ENCODE assay signal across 1 cellular context in the genomic region with DNA sequence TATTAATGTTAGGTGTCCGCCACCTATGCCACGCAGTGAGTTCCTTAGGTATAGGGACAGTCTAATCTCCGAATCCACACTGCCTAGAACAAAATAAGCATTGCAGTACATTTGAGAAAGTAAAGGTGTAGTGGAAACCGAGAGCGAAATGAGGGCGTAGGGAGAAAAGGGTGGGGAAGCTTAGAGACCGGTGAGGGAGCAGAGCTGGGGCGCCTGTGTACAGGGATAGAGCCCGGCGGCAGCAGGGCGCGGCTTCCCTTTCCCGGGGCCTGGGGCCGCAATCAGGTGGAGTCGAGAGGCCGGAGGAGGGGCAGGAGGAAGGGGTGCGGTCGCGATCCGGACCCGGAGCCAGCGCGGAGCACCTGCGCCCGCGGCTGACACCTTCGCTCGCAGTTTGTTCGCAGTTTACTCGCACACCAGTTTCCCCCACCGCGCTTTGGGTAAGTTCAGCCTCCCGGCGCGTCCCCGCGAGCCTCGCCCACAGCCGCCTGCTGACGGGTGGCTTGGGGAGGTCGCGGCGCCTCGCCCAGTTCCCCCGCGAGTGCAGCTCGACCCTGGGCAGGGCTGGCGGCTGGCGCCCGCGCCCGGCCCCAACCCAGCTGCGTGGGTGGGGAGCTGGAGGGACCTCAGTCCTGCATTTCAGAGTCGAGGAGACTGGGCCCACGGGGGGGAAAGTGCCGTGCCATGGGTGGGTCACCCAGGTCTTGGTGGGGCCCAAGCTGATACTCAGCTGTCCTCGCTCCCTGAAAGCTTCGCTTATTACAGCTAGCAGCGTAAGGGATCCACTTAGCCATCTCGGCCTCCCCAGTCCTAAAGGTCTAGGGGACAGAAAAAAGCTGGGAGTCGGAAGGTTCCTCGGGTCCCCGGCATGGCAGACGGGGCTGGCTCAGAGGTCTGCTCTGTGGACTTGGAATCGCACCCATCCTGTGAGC.
A peak's percentile ranks its signal among the peaks of the same experiment; 100 is the strongest.
TF ChIP-seq lines count a peak whose summit lies in the region.

A gene with protein sequence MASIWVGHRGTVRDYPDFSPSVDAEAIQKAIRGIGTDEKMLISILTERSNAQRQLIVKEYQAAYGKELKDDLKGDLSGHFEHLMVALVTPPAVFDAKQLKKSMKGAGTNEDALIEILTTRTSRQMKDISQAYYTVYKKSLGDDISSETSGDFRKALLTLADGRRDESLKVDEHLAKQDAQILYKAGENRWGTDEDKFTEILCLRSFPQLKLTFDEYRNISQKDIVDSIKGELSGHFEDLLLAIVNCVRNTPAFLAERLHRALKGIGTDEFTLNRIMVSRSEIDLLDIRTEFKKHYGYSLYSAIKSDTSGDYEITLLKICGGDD (plus strand): TSS at position 351 of the 932 bp plus-strand sequence. CDS start 2,704 bp downstream, outside the sequence.

TF ChIP-seq in K562, 482 proteins besides CTCF, POLR2A, EP300 and RAD21 (continues in another document):
- TF ChIP-seq SOX6 (IDR thresholded peaks at IDR 0.05) (0 out of 2 replicates have a peak, but pooled peaks have one; percentile 15), MEF2A (IDR thresholded peaks at IDR 0.05; ENCODE audit: control insufficient read depth, low read depth, low read length) (no peak), L3MBTL2 (IDR thresholded peaks at IDR 0.05) (peak; percentile 50), HDGF (IDR thresholded peaks at IDR 0.05) (no peak), TAF1 (IDR thresholded peaks at IDR 0.05; ENCODE audit: control insufficient read depth, extremely low read depth, insufficient read depth, low read length, severe bottlenecking) (no peak), HNRNPLL (IDR thresholded peaks at IDR 0.05; ENCODE audit: low read depth, low read length, poor library complexity, severe bottlenecking) (peak; percentile 23), KDM5B (IDR thresholded peaks at IDR 0.05; ENCODE audit: insufficient replicate concordance, low read depth, low read length) (peak; percentile 43), IRF2 (CRISPR knock-in tag; IDR thresholded peaks at IDR 0.05) (no peak), HNRNPK (IDR thresholded peaks at IDR 0.05; ENCODE audit: low read depth, low read length, poor library complexity, severe bottlenecking) (no peak), CCAR2 (IDR thresholded peaks at IDR 0.05; ENCODE audit: low read depth, low read length) (no peak), POLR2H (tag; IDR thresholded peaks at IDR 0.05; ENCODE audit: low read depth) (no peak), ZBTB1 (CRISPR knock-in tag; IDR thresholded peaks at IDR 0.05; ENCODE audit: borderline replicate concordance, low read depth) (peak; percentile 49; the same call in 1 of the 2 replicates), KLF1 (tag; IDR thresholded peaks at IDR 0.05) (0 out of 2 replicates have a peak, but pooled peaks have one; percentile 18), MIER1 (IDR thresholded peaks at IDR 0.05; ENCODE audit: low read depth) (no peak), NR2F6 (CRISPR knock-in tag; IDR thresholded peaks at IDR 0.05) (no peak), POLR2G (IDR thresholded peaks at IDR 0.05; ENCODE audit: low read depth, low read length) (peak; percentile 58), RBFOX2 (IDR thresholded peaks at IDR 0.05; ENCODE audit: low read depth, low read length) (peak; percentile 58; the same call in 1 of the 2 replicates), RBBP5 (IDR thresholded peaks at IDR 0.05; ENCODE audit: borderline replicate concordance, insufficient read depth, low read length, poor library complexity, severe bottlenecking) (peak; percentile 52), TCF3 (CRISPR knock-in tag; IDR thresholded peaks at IDR 0.05) (no peak), PHF8 (IDR thresholded peaks at IDR 0.05; ENCODE audit: borderline replicate concordance, low read length) (peak; percentile 41; the same call in 1 of the 2 replicates), ATF7 (IDR thresholded peaks at IDR 0.05) (peak; percentile 20; the same call in 1 of the 2 replicates), POLR2AphosphoS5 (IDR thresholded peaks at IDR 0.05; ENCODE audit: control insufficient read depth, insufficient read depth, low read depth, low read length) (no peak), YBX1 (IDR thresholded peaks at IDR 0.05) (no peak)
- TF ChIP-seq, protein P1, sequence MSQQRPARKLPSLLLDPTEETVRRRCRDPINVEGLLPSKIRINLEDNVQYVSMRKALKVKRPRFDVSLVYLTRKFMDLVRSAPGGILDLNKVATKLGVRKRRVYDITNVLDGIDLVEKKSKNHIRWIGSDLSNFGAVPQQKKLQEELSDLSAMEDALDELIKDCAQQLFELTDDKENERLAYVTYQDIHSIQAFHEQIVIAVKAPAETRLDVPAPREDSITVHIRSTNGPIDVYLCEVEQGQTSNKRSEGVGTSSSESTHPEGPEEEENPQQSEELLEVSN (IDR thresholded peaks at IDR 0.05; ENCODE audit: borderline replicate concordance in 1 of 2, extremely low read depth in 1 of 2, insufficient read depth in 1 of 2, insufficient read length in 1 of 2, low read depth in 1 of 2, low read length in 1 of 2, poor library complexity in 1 of 2, severe bottlenecking in 1 of 2): peak in 1 of 2 experiments; percentile 34
- TF ChIP-seq, protein P2, sequence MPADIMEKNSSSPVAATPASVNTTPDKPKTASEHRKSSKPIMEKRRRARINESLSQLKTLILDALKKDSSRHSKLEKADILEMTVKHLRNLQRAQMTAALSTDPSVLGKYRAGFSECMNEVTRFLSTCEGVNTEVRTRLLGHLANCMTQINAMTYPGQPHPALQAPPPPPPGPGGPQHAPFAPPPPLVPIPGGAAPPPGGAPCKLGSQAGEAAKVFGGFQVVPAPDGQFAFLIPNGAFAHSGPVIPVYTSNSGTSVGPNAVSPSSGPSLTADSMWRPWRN (IDR thresholded peaks at IDR 0.05; ENCODE audit: low read depth): no peak
- TF ChIP-seq, protein P3, sequence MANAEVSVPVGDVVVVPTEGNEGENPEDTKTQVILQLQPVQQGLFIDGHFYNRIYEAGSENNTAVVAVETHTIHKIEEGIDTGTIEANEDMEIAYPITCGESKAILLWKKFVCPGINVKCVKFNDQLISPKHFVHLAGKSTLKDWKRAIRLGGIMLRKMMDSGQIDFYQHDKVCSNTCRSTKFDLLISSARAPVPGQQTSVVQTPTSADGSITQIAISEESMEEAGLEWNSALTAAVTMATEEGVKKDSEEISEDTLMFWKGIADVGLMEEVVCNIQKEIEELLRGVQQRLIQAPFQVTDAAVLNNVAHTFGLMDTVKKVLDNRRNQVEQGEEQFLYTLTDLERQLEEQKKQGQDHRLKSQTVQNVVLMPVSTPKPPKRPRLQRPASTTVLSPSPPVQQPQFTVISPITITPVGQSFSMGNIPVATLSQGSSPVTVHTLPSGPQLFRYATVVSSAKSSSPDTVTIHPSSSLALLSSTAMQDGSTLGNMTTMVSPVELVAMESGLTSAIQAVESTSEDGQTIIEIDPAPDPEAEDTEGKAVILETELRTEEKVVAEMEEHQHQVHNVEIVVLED (CRISPR knock-in tag; IDR thresholded peaks at IDR 0.05): no peak
- TF ChIP-seq, protein P4, sequence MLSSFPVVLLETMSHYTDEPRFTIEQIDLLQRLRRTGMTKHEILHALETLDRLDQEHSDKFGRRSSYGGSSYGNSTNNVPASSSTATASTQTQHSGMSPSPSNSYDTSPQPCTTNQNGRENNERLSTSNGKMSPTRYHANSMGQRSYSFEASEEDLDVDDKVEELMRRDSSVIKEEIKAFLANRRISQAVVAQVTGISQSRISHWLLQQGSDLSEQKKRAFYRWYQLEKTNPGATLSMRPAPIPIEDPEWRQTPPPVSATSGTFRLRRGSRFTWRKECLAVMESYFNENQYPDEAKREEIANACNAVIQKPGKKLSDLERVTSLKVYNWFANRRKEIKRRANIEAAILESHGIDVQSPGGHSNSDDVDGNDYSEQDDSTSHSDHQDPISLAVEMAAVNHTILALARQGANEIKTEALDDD (IDR thresholded peaks at IDR 0.05): no peak
- TF ChIP-seq, protein P5, sequence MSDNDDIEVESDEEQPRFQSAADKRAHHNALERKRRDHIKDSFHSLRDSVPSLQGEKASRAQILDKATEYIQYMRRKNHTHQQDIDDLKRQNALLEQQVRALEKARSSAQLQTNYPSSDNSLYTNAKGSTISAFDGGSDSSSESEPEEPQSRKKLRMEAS (CRISPR knock-in tag; IDR thresholded peaks at IDR 0.05): peak; percentile 55
- TF ChIP-seq, protein P6, sequence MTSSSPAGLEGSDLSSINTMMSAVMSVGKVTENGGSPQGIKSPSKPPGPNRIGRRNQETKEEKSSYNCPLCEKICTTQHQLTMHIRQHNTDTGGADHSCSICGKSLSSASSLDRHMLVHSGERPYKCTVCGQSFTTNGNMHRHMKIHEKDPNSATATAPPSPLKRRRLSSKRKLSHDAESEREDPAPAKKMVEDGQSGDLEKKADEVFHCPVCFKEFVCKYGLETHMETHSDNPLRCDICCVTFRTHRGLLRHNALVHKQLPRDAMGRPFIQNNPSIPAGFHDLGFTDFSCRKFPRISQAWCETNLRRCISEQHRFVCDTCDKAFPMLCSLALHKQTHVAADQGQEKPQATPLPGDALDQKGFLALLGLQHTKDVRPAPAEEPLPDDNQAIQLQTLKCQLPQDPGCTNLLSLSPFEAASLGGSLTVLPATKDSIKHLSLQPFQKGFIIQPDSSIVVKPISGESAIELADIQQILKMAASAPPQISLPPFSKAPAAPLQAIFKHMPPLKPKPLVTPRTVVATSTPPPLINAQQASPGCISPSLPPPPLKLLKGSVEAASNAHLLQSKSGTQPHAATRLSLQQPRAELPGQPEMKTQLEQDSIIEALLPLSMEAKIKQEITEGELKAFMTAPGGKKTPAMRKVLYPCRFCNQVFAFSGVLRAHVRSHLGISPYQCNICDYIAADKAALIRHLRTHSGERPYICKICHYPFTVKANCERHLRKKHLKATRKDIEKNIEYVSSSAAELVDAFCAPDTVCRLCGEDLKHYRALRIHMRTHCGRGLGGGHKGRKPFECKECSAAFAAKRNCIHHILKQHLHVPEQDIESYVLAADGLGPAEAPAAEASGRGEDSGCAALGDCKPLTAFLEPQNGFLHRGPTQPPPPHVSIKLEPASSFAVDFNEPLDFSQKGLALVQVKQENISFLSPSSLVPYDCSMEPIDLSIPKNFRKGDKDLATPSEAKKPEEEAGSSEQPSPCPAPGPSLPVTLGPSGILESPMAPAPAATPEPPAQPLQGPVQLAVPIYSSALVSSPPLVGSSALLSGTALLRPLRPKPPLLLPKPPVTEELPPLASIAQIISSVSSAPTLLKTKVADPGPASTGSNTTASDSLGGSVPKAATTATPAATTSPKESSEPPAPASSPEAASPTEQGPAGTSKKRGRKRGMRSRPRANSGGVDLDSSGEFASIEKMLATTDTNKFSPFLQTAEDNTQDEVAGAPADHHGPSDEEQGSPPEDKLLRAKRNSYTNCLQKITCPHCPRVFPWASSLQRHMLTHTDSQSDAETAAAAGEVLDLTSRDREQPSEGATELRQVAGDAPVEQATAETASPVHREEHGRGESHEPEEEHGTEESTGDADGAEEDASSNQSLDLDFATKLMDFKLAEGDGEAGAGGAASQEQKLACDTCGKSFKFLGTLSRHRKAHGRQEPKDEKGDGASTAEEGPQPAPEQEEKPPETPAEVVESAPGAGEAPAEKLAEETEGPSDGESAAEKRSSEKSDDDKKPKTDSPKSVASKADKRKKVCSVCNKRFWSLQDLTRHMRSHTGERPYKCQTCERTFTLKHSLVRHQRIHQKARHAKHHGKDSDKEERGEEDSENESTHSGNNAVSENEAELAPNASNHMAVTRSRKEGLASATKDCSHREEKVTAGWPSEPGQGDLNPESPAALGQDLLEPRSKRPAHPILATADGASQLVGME (CRISPR knock-in tag; IDR thresholded peaks at IDR 0.05): 0 out of 2 replicates have a peak, but pooled peaks have one; percentile 20
- TF ChIP-seq, protein P7, sequence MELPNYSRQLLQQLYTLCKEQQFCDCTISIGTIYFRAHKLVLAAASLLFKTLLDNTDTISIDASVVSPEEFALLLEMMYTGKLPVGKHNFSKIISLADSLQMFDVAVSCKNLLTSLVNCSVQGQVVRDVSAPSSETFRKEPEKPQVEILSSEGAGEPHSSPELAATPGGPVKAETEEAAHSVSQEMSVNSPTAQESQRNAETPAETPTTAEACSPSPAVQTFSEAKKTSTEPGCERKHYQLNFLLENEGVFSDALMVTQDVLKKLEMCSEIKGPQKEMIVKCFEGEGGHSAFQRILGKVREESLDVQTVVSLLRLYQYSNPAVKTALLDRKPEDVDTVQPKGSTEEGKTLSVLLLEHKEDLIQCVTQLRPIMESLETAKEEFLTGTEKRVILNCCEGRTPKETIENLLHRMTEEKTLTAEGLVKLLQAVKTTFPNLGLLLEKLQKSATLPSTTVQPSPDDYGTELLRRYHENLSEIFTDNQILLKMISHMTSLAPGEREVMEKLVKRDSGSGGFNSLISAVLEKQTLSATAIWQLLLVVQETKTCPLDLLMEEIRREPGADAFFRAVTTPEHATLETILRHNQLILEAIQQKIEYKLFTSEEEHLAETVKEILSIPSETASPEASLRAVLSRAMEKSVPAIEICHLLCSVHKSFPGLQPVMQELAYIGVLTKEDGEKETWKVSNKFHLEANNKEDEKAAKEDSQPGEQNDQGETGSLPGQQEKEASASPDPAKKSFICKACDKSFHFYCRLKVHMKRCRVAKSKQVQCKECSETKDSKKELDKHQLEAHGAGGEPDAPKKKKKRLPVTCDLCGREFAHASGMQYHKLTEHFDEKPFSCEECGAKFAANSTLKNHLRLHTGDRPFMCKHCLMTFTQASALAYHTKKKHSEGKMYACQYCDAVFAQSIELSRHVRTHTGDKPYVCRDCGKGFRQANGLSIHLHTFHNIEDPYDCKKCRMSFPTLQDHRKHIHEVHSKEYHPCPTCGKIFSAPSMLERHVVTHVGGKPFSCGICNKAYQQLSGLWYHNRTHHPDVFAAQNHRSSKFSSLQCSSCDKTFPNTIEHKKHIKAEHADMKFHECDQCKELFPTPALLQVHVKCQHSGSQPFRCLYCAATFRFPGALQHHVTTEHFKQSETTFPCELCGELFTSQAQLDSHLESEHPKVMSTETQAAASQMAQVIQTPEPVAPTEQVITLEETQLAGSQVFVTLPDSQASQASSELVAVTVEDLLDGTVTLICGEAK (IDR thresholded peaks at IDR 0.05): peak; percentile 69; the same call in 1 of the 2 replicates
- TF ChIP-seq, protein P7 (CRISPR knock-in tag; IDR thresholded peaks at IDR 0.05): no peak
